8 cellular contexts compared by ENCODE assay signal in the genomic region with DNA sequence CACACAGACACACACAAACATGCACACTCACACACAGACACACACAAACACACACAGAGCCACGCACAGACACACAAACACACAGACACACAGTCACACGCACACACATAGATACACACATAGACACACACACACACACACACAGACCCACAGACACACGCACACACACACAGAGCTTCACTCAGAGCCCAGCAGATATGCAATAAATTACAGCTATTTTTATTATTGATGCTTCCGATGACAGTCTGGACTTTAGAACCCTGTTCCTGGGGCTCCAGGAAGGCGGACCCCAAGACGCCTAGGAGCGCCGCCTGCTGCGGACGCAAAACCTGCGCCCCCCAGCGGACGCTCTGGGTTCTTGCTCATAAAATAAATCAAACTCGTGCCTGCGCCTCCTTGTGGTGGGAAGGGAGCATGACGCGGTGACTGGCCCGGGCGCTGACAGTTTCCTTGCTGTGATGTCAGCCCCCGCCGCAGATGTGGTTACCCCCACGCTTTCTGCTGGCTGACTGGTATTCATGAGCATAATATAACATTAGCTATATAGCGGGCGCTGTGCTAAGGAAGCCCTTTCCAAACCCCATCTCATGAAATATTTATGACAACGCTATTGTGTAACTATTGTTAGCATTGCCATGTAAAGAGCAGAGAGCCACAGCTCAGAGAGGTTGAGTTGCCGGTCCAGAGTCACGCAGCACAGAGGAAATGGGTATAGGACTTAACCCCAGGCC.
DNase-seq lines count a peak whose midpoint lies in the region; ATAC-seq and TF ChIP-seq lines count a peak whose summit lies in the region.

No MANE protein-coding gene starts in this region.

- DNase-seq in Caco-2 = peak; percentile 80 to 86
- DNase-seq in KBM-7 = peak; percentile 97
- peak; percentile 73 for DNase-seq in PC-3
- DNase-seq in activated T-cell treated with anti-CD3 and anti-CD28 coated beads for 4 hours = peak; percentile 95
- peak; percentile 94 for DNase-seq in natural killer cell treated with Interleukin-12 subunit alpha and Interleukin-12 subunit beta and Interleukin-15 and Interleukin-18, amount 100 ng/mL, for 72 hours (ENCODE audit: low spot score)
- DNase-seq in stimulated activated naive B cell treated with anti-CD40 and anti-IgM and Interleukin-4, amounts not matched to agents 10 μg/mL and 1 μg/mL and 100 μg/mL, for 72 hours = peak; percentile 89

- no peaks in the 10 kb centered on the region for H4K20me1 ChIP-seq in PC-3 (ENCODE audit: low read length)

- H3K4me3 ChIP-seq in Caco-2 (ENCODE audit: low read depth, low read length) (no peak overlapping the region), PC-3 (ENCODE audit: low read length) (peak overlapping the region; percentile 49; the same call in 1 of the 2 replicates)

- TF ChIP-seq CTCF in Caco-2 (IDR thresholded peaks at IDR 0.05; ENCODE audit: insufficient read depth in 1 of 2, low read depth in 1 of 2, low read length in 1 of 2, severe bottlenecking in 1 of 2, unreplicated experiment in 1 of 2) = peak; percentile 99 to 100
- peak; percentile 100 for TF ChIP-seq CTCF in PC-3 (conservative IDR thresholded peaks at IDR 0.05; ENCODE audit: low read depth, low read length)

- CTCF ChIA-PET in Caco-2 (lab: Charles Lee) = interaction anchor here (0.5 to 2.9 kb wide), 8 partner anchors 9 to 261 kb away, joined by 3 to 8 read pairs (median 4); no protein-coding TSS in a partner anchor
- CTCF ChIA-PET in PC-3 (lab: Charles Lee) = interaction anchor here (1.3 to 1.8 kb wide), 2 partner anchors 167 to 260 kb away, joined by 8 to 10 read pairs; no protein-coding TSS in a partner anchor

- no peak overlapping the region for H3K9ac ChIP-seq in PC-3 (ENCODE audit: low read length)

- H3K27ac ChIP-seq in PC-3 (ENCODE audit: low read length) = no peak overlapping the region

- H3K9me3 ChIP-seq in Caco-2 (no peaks in the 10 kb centered on the region), PC-3 (ENCODE audit: low read length) (no peaks in the 10 kb centered on the region)

- in situ Hi-C loops in KBM-7 (cut with MboI; ENCODE audit: low pct_unique_long_range_greater_than_20kb, low sequenced_read_pairs) = no loop called here

- H3K27me3 ChIP-seq in Caco-2 (replicated peaks; ENCODE audit: control insufficient read depth, insufficient read depth, low read length) = no peaks in the 10 kb centered on the region
- no peaks in the 10 kb centered on the region for H3K27me3 ChIP-seq in PC-3 (ENCODE audit: low read length)

- no peaks in the 10 kb centered on the region for H3K79me2 ChIP-seq in PC-3 (ENCODE audit: low read length)

- no peak overlapping the region for H3K27ac Mint-ChIP-seq in Caco-2 (ENCODE audit: unreplicated experiment)
- peak overlapping the region; percentile 63 to 74 for H3K27ac Mint-ChIP-seq in natural killer cell treated with Interleukin-12 subunit alpha and Interleukin-12 subunit beta and Interleukin-15 and Interleukin-18, amount 100 ng/mL, for 72 hours
- peak overlapping the region; percentile 91 for H3K27ac Mint-ChIP-seq in stimulated activated naive B cell treated with anti-CD40 and anti-IgM and Interleukin-4, amounts not matched to agents 10 μg/mL and 1 μg/mL and 100 μg/mL, for 72 hours

- ATAC-seq in GM21515 (IDR thresholded peaks at IDR 0.05; ENCODE audit: unreplicated experiment) = peak; percentile 41
- peak; percentile 54 for ATAC-seq in PC-3
- peak; percentile 79 for ATAC-seq in esophagus mucosa
- ATAC-seq in natural killer cell treated with Interleukin-12 subunit alpha and Interleukin-12 subunit beta and Interleukin-15 and Interleukin-18, amount 100 ng/mL, for 72 hours = peak; percentile 77 to 81
- ATAC-seq in stimulated activated naive B cell treated with anti-CD40 and anti-IgM and Interleukin-4, amounts not matched to agents 10 μg/mL and 1 μg/mL and 100 μg/mL, for 72 hours (replicated peaks) = peak; percentile 45 to 54

- peaks cover 8% of the 10 kb centered on the region for H3K4me1 Mint-ChIP-seq in Caco-2 (ENCODE audit: low read depth, unreplicated experiment)
- peaks cover 55 to 63% of the 10 kb centered on the region in 2 donors for H3K4me1 Mint-ChIP-seq in natural killer cell treated with Interleukin-12 subunit alpha and Interleukin-12 subunit beta and Interleukin-15 and Interleukin-18, amount 100 ng/mL, for 72 hours (ENCODE audit: low read depth in 2 of 2)
- H3K4me1 Mint-ChIP-seq in stimulated activated naive B cell treated with anti-CD40 and anti-IgM and Interleukin-4, amounts not matched to agents 10 μg/mL and 1 μg/mL and 100 μg/mL, for 72 hours = peaks cover 47 to 68% of the 10 kb centered on the region in 2 donors

- no peaks in the 10 kb centered on the region for H3K9me3 Mint-ChIP-seq in Caco-2 (ENCODE audit: unreplicated experiment)
- no peaks in the 10 kb centered on the region for H3K9me3 Mint-ChIP-seq in natural killer cell treated with Interleukin-12 subunit alpha and Interleukin-12 subunit beta and Interleukin-15 and Interleukin-18, amount 100 ng/mL, for 72 hours
- no peaks in the 10 kb centered on the region for H3K9me3 Mint-ChIP-seq in stimulated activated naive B cell treated with anti-CD40 and anti-IgM and Interleukin-4, amounts not matched to agents 10 μg/mL and 1 μg/mL and 100 μg/mL, for 72 hours

- BruUV-seq in Caco-2 (replicated peaks; lab: Mats Ljungman, UMichigan) (no TSS peak), PC-3 (replicated peaks; lab: Mats Ljungman, UMichigan) (no TSS peak)

- peak overlapping the region; percentile 80 for H3K4me2 ChIP-seq in PC-3 (ENCODE audit: low read length)

- H3K27me3 Mint-ChIP-seq in Caco-2 (ENCODE audit: insufficient read depth, unreplicated experiment) = peaks cover 5% of the 10 kb centered on the region
- peaks cover 6 to 18% of the 10 kb centered on the region in 2 donors for H3K27me3 Mint-ChIP-seq in natural killer cell treated with Interleukin-12 subunit alpha and Interleukin-12 subunit beta and Interleukin-15 and Interleukin-18, amount 100 ng/mL, for 72 hours
- no peaks in the 10 kb centered on the region for H3K27me3 Mint-ChIP-seq in stimulated activated naive B cell treated with anti-CD40 and anti-IgM and Interleukin-4, amounts not matched to agents 10 μg/mL and 1 μg/mL and 100 μg/mL, for 72 hours

- H3K36me3 ChIP-seq in Caco-2 (ENCODE audit: control insufficient read depth, insufficient read depth, low read length) (no peaks in the 10 kb centered on the region), PC-3 (ENCODE audit: low read depth, low read length) (peaks cover 2% of the 10 kb centered on the region; the same call in 1 of the 2 replicates)

- peak overlapping the region; percentile 49 for H3K4me3 Mint-ChIP-seq in Caco-2 (ENCODE audit: unreplicated experiment)
- H3K4me3 Mint-ChIP-seq in natural killer cell treated with Interleukin-12 subunit alpha and Interleukin-12 subunit beta and Interleukin-15 and Interleukin-18, amount 100 ng/mL, for 72 hours = peak overlapping the region; percentile 63
- peak overlapping the region; percentile 37 to 63 for H3K4me3 Mint-ChIP-seq in stimulated activated naive B cell treated with anti-CD40 and anti-IgM and Interleukin-4, amounts not matched to agents 10 μg/mL and 1 μg/mL and 100 μg/mL, for 72 hours

- H3K36me3 Mint-ChIP-seq in Caco-2 (ENCODE audit: insufficient read depth, unreplicated experiment) = no peaks in the 10 kb centered on the region
- no peaks in the 10 kb centered on the region for H3K36me3 Mint-ChIP-seq in natural killer cell treated with Interleukin-12 subunit alpha and Interleukin-12 subunit beta and Interleukin-15 and Interleukin-18, amount 100 ng/mL, for 72 hours
- H3K36me3 Mint-ChIP-seq in stimulated activated naive B cell treated with anti-CD40 and anti-IgM and Interleukin-4, amounts not matched to agents 10 μg/mL and 1 μg/mL and 100 μg/mL, for 72 hours = peaks cover 0 to 7% of the 10 kb centered on the region in 2 donors

- no peaks in the 10 kb centered on the region for H3K9me2 ChIP-seq in PC-3 (replicated peaks; ENCODE audit: low read length)

- POLR2A ChIA-PET in Caco-2 (lab: Charles Lee) = no interaction called here
- POLR2A ChIA-PET in PC-3 (lab: Charles Lee; ENCODE audit: unreplicated experiment) = no interaction called here

- peak overlapping the region; percentile 77 for H2AFZ ChIP-seq in PC-3 (ENCODE audit: low read length)

- intact Hi-C loops in Caco-2 (cut with micrococcal nuclease; ENCODE audit: unreplicated experiment) = loop anchor here (1.0 to 10.0 kb wide), 4 partner anchors 50 to 261 kb away; no protein-coding TSS in a partner anchor
- intact Hi-C loops in PC-3 (cut with micrococcal nuclease) = loop anchor here (1.0 to 2.0 kb wide), 2 partner anchors 168 to 260 kb away; no protein-coding TSS in a partner anchor

- no peaks in the 10 kb centered on the region for H3F3A ChIP-seq in PC-3 (ENCODE audit: low read length, unreplicated experiment)

- H3K4me1 ChIP-seq in Caco-2 (0 out of 2 replicates have a peak, but pooled peaks cover 5% of the 10 kb centered on the region), PC-3 (ENCODE audit: insufficient read depth, low read length) (peaks cover 22% of the 10 kb centered on the region)
